ENCODE assay signal across 2 cellular contexts in the genomic region with DNA sequence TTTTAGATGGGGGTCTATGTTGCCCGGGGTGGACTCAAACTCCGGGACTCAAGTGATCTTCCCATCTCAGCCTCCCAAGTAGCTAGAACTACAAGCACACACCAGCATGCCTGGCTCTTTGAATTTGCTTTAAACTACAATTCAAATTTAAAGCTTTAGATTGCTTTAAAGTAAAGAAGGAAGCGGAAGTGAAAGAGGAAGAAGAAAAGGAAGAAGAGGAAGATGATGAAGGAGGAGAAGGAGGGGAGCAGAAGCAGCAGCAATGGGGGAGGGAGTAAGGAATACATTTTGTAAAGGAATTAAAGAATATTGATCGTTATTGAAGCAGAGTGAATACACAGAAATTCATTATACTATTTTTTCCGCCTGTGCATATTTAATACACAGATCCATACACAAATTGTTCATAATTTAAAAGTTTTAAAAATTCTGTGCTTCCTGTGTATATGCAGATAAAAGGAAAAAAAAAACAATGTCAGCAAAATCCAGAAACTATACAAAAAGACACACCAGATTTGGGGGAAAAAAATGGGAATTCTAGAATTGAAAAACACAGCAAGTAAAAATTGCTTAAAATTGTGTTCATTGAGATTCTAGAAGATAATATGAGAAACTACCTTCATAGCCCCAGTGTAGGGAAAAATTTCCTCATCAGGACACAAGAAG.
TF ChIP-seq lines count a peak whose summit lies in the region.

No MANE protein-coding gene starts in this region.

TF ChIP-seq in HepG2, 621 proteins besides CTCF, POLR2A, EP300 and RAD21 (continued from another document):
- TF ChIP-seq SRSF1 (optimal IDR thresholded peaks at IDR 0.05; ENCODE audit: low read depth, low read length) (no peak), MAFF (IDR thresholded peaks at IDR 0.05; ENCODE audit: low read depth, low read length) (peak; percentile 91)

TF ChIP-seq in K562, 482 proteins besides CTCF, POLR2A, EP300 and RAD21 (continued from another document):
- TF ChIP-seq, protein P1, sequence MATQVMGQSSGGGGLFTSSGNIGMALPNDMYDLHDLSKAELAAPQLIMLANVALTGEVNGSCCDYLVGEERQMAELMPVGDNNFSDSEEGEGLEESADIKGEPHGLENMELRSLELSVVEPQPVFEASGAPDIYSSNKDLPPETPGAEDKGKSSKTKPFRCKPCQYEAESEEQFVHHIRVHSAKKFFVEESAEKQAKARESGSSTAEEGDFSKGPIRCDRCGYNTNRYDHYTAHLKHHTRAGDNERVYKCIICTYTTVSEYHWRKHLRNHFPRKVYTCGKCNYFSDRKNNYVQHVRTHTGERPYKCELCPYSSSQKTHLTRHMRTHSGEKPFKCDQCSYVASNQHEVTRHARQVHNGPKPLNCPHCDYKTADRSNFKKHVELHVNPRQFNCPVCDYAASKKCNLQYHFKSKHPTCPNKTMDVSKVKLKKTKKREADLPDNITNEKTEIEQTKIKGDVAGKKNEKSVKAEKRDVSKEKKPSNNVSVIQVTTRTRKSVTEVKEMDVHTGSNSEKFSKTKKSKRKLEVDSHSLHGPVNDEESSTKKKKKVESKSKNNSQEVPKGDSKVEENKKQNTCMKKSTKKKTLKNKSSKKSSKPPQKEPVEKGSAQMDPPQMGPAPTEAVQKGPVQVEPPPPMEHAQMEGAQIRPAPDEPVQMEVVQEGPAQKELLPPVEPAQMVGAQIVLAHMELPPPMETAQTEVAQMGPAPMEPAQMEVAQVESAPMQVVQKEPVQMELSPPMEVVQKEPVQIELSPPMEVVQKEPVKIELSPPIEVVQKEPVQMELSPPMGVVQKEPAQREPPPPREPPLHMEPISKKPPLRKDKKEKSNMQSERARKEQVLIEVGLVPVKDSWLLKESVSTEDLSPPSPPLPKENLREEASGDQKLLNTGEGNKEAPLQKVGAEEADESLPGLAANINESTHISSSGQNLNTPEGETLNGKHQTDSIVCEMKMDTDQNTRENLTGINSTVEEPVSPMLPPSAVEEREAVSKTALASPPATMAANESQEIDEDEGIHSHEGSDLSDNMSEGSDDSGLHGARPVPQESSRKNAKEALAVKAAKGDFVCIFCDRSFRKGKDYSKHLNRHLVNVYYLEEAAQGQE (CRISPR knock-in tag; IDR thresholded peaks at IDR 0.05; ENCODE audit: low read depth), result no peak
- peak; percentile 88 for TF ChIP-seq MAFF (IDR thresholded peaks at IDR 0.05; ENCODE audit: low read length)
- TF ChIP-seq, protein P2, sequence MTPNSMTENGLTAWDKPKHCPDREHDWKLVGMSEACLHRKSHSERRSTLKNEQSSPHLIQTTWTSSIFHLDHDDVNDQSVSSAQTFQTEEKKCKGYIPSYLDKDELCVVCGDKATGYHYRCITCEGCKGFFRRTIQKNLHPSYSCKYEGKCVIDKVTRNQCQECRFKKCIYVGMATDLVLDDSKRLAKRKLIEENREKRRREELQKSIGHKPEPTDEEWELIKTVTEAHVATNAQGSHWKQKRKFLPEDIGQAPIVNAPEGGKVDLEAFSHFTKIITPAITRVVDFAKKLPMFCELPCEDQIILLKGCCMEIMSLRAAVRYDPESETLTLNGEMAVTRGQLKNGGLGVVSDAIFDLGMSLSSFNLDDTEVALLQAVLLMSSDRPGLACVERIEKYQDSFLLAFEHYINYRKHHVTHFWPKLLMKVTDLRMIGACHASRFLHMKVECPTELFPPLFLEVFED (CRISPR knock-in tag; conservative IDR thresholded peaks at IDR 0.05), result no peak
- TF ChIP-seq KLF10 (CRISPR knock-in tag; IDR thresholded peaks at IDR 0.05), result no peak
- no peak for TF ChIP-seq PURB (CRISPR knock-in tag; IDR thresholded peaks at IDR 0.05; ENCODE audit: low read depth)
- TF ChIP-seq, protein P3, sequence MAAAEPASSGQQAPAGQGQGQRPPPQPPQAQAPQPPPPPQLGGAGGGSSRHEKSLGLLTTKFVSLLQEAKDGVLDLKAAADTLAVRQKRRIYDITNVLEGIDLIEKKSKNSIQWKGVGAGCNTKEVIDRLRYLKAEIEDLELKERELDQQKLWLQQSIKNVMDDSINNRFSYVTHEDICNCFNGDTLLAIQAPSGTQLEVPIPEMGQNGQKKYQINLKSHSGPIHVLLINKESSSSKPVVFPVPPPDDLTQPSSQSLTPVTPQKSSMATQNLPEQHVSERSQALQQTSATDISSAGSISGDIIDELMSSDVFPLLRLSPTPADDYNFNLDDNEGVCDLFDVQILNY (CRISPR knock-in tag; IDR thresholded peaks at IDR 0.05), result no peak
- TF ChIP-seq ZNF316 (IDR thresholded peaks at IDR 0.05), result peak; percentile 96
- TF ChIP-seq, protein P4, sequence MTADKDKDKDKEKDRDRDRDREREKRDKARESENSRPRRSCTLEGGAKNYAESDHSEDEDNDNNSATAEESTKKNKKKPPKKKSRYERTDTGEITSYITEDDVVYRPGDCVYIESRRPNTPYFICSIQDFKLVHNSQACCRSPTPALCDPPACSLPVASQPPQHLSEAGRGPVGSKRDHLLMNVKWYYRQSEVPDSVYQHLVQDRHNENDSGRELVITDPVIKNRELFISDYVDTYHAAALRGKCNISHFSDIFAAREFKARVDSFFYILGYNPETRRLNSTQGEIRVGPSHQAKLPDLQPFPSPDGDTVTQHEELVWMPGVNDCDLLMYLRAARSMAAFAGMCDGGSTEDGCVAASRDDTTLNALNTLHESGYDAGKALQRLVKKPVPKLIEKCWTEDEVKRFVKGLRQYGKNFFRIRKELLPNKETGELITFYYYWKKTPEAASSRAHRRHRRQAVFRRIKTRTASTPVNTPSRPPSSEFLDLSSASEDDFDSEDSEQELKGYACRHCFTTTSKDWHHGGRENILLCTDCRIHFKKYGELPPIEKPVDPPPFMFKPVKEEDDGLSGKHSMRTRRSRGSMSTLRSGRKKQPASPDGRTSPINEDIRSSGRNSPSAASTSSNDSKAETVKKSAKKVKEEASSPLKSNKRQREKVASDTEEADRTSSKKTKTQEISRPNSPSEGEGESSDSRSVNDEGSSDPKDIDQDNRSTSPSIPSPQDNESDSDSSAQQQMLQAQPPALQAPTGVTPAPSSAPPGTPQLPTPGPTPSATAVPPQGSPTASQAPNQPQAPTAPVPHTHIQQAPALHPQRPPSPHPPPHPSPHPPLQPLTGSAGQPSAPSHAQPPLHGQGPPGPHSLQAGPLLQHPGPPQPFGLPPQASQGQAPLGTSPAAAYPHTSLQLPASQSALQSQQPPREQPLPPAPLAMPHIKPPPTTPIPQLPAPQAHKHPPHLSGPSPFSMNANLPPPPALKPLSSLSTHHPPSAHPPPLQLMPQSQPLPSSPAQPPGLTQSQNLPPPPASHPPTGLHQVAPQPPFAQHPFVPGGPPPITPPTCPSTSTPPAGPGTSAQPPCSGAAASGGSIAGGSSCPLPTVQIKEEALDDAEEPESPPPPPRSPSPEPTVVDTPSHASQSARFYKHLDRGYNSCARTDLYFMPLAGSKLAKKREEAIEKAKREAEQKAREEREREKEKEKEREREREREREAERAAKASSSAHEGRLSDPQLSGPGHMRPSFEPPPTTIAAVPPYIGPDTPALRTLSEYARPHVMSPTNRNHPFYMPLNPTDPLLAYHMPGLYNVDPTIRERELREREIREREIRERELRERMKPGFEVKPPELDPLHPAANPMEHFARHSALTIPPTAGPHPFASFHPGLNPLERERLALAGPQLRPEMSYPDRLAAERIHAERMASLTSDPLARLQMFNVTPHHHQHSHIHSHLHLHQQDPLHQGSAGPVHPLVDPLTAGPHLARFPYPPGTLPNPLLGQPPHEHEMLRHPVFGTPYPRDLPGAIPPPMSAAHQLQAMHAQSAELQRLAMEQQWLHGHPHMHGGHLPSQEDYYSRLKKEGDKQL (CRISPR knock-in tag; IDR thresholded peaks at IDR 0.05; ENCODE audit: borderline replicate concordance), result no peak
- TF ChIP-seq C11orf30 (IDR thresholded peaks at IDR 0.05; ENCODE audit: low read depth), result peak; percentile 79
- TF ChIP-seq MAFG (tag; conservative IDR thresholded peaks at IDR 0.05), result peak; percentile 79
- TF ChIP-seq MAFK (IDR thresholded peaks at IDR 0.05; ENCODE audit: low read length), result peak; percentile 84
TF ChIP-seq in K562: peak in this region for 5.
